Comparison of ENCODE assay signal across 1 cellular context in the genomic region with DNA sequence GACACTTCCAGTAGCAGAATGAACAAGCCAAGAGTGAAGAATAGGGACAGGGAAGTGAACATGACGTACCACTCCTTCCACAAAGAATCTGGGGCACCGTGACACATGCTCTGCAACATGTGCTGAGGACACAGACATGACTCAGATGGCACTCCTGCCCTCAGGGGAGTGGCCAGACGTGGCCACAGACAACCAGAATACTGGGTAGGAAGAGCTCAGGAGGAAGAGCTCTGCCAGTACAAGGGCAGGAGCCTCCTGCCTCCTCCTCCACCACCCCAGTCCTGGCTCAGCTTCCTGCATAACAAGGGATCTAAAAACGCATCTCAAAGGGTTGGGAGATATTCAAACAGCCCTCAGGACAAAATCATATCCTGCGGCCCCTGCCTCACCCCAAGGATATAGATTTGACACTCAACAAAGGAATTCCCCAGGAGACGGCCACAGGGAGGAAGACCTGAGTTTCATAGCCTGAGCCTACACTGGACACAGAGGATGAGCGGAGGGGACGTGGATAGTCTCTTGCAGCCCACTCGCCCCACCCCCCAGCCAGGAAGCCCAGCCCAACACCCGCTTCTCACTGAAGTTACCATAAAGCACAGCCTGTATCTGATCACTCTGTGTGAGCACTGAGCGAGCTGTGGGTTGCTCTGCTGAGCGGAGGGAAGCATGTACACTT.
TF ChIP-seq lines count a peak whose summit lies in the region.

No MANE protein-coding gene starts in this region.

TF ChIP-seq in HepG2, 621 proteins besides CTCF, POLR2A, EP300 and RAD21 (continued from another document):
- TF ChIP-seq MXI1 (IDR thresholded peaks at IDR 0.05; ENCODE audit: borderline replicate concordance, low read depth, low read length) (0 out of 3 replicates have a peak, but pooled peaks have one; percentile 26), RARA (CRISPR knock-in tag; IDR thresholded peaks at IDR 0.05) (0 out of 2 replicates have a peak, but pooled peaks have one; percentile 24), NFIC (IDR thresholded peaks at IDR 0.05; ENCODE audit: low read length) (no peak), ZNF207 (IDR thresholded peaks at IDR 0.05; ENCODE audit: borderline replicate concordance) (no peak), SALL1 (CRISPR knock-in tag; IDR thresholded peaks at IDR 0.05) (0 out of 2 replicates have a peak, but pooled peaks have one; percentile 8), ZNF276 (CRISPR knock-in tag; IDR thresholded peaks at IDR 0.05; ENCODE audit: low read depth) (no peak), TBP (CRISPR knock-in tag; IDR thresholded peaks at IDR 0.05) (no peak), ZNF318 (CRISPR knock-in tag; IDR thresholded peaks at IDR 0.05) (no peak), FOSL2 (CRISPR knock-in tag; IDR thresholded peaks at IDR 0.05) (peak; percentile 35; the same call in 1 of the 2 replicates), ZNF143 (CRISPR knock-in tag; IDR thresholded peaks at IDR 0.05) (no peak), MYC (CRISPR knock-in tag; IDR thresholded peaks at IDR 0.05; ENCODE audit: borderline replicate concordance) (peak; percentile 20; the same call in 1 of the 2 replicates)
- TF ChIP-seq, protein P1, sequence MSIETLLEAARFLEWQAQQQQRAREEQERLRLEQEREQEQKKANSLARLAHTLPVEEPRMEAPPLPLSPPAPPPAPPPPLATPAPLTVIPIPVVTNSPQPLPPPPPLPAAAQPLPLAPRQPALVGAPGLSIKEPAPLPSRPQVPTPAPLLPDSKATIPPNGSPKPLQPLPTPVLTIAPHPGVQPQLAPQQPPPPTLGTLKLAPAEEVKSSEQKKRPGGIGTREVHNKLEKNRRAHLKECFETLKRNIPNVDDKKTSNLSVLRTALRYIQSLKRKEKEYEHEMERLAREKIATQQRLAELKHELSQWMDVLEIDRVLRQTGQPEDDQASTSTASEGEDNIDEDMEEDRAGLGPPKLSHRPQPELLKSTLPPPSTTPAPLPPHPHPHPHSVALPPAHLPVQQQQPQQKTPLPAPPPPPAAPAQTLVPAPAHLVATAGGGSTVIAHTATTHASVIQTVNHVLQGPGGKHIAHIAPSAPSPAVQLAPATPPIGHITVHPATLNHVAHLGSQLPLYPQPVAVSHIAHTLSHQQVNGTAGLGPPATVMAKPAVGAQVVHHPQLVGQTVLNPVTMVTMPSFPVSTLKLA (IDR thresholded peaks at IDR 0.05): 0 out of 2 replicates have a peak, but pooled peaks have one; percentile 38
- TF ChIP-seq, protein P2, sequence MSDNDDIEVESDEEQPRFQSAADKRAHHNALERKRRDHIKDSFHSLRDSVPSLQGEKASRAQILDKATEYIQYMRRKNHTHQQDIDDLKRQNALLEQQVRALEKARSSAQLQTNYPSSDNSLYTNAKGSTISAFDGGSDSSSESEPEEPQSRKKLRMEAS (IDR thresholded peaks at IDR 0.05): peak; percentile 25; the same call in 1 of the 2 replicates
